ENCODE assay signal across 12 cellular contexts in the genomic region with DNA sequence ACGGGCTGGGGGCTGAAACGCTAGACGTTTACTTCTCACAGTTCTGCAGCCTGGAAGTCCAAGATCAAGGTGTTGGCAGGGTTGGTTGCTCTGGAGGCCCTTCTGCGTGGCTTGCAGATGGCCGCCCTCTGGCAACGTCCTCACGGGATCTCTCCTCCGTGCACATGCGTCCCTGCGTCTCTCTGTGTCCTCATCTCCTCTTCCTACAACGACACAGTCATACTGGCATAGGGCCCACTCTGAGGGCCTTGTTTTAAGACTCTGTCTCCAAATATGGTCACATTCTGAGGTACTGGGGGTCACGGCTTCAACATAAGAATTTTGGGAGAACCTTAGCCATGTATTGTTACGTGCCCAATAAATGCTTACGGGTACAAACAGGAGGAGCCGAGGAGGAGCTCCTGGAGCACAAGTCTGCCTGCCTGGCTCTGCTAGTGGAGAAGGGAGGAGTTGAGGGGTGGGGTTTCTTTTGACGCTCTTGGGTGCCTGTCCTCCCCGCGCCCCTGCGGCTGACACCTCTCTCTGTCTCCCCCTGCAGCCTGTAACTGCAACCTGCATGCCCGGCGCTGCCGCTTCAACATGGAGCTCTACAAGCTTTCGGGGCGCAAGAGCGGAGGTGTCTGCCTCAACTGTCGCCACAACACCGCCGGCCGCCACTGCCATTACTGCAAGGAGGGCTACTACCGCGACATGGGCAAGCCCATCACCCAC.
DNase-seq lines count a peak whose midpoint lies in the region; ATAC-seq and TF ChIP-seq lines count a peak whose summit lies in the region.
"Had no signal": no experiment of that assay in that cellular context is flagged by ENCODE, and none has a peak within 500 bp of the region (broad histone marks: within the 10 kb centered on the region; RNA-seq: fewer than 3 reads in every experiment).

No MANE protein-coding gene starts in this region.

- no peaks in the 10 kb centered on the region for H3K36me3 Mint-ChIP-seq in activated CD8-positive, alpha-beta T cell treated with anti-CD3 and anti-CD28 coated beads for 36 hours (ENCODE audit: low read depth)
- H3K36me3 Mint-ChIP-seq in activated CD8-positive, alpha-beta T cell treated with anti-CD3 and anti-CD28 coated beads, Interleukin-2, amount 10 ng/mL, durations not matched to agents 7 days and 5 days (ENCODE audit: low read depth), result no peaks in the 10 kb centered on the region
- H3K36me3 Mint-ChIP-seq in CD4-positive, alpha-beta T cell (ENCODE audit: low read depth), result no peaks in the 10 kb centered on the region
- H3K36me3 Mint-ChIP-seq: activated naive CD4-positive, alpha-beta T cell treated with anti-CD3 and anti-CD28 coated beads, Interleukin-2, amount 50 U/mL, for 72 hours had no signal

- H3K9ac ChIP-seq in iPS-15b (ENCODE audit: low read depth, low read length), result peak overlapping the region; percentile 39

- WGBS in urinary bladder, result 84% methylated on average over 31 of the region's 31 CpGs

- H3K4me3 Mint-ChIP-seq in activated CD8-positive, alpha-beta T cell treated with anti-CD3 and anti-CD28 coated beads for 36 hours, result no peak overlapping the region
- no peak overlapping the region for H3K4me3 Mint-ChIP-seq in activated CD8-positive, alpha-beta T cell treated with anti-CD3 and anti-CD28 coated beads, Interleukin-2, amount 10 ng/mL, durations not matched to agents 7 days and 5 days
- H3K4me3 Mint-ChIP-seq in CD4-positive, alpha-beta T cell, result no peak overlapping the region
- H3K4me3 Mint-ChIP-seq: activated CD4-positive, alpha-beta memory T cell treated with anti-CD3 and anti-CD28 coated beads, Interleukin-2, amount 10 ng/mL, durations not matched to agents 7 days and 5 days had no signal

- BruUV-seq in Panc1 (replicated peaks; lab: Mats Ljungman, UMichigan), result no TSS peak

- H3K27me3 ChIP-seq in Panc1 (ENCODE audit: control insufficient read depth, insufficient read depth, low read length) (no peaks in the 10 kb centered on the region), iPS-15b (ENCODE audit: control insufficient read depth, insufficient read depth, low read length) (no peaks in the 10 kb centered on the region)
- H3K27me3 ChIP-seq in CD4-positive, alpha-beta T cell (ENCODE audit: control insufficient read depth, insufficient read depth, low read length), result no peaks in the 10 kb centered on the region

- H3K27ac ChIP-seq in Panc1 (ENCODE audit: low read length), result no peak overlapping the region
- peak overlapping the region; percentile 80 for H3K27ac ChIP-seq in urinary bladder (ENCODE audit: low read depth)
- H3K27ac ChIP-seq in CD4-positive, alpha-beta T cell (ENCODE audit: low read depth, low read length), result no peak overlapping the region

- no peak for DNase-seq in activated CD8-positive, alpha-beta T cell treated with anti-CD3 and anti-CD28 coated beads for 36 hours
- no peak for DNase-seq in activated CD8-positive, alpha-beta T cell treated with anti-CD3 and anti-CD28 coated beads, Interleukin-2, amount 10 ng/mL, durations not matched to agents 7 days and 5 days
- DNase-seq in Panc1 (ENCODE audit: low read depth, low spot score) (no peak), OCI-M1 (lab: John Stamatoyannopoulos, UW) (no peak)
- no peak for DNase-seq in CD4-positive, alpha-beta T cell
- DNase-seq: activated CD4-positive, alpha-beta memory T cell treated with anti-CD3 and anti-CD28 coated beads, Interleukin-2, amount 10 ng/mL, durations not matched to agents 7 days and 5 days; cerebellar nuclear complex; NCI-H1930 had no signal

- no peak overlapping the region for H3K27ac Mint-ChIP-seq in activated CD8-positive, alpha-beta T cell treated with anti-CD3 and anti-CD28 coated beads for 36 hours
- no peak overlapping the region for H3K27ac Mint-ChIP-seq in activated CD8-positive, alpha-beta T cell treated with anti-CD3 and anti-CD28 coated beads, Interleukin-2, amount 10 ng/mL, durations not matched to agents 7 days and 5 days
- H3K27ac Mint-ChIP-seq in CD4-positive, alpha-beta T cell, result no peak overlapping the region
- H3K27ac Mint-ChIP-seq: activated CD4-positive, alpha-beta memory T cell treated with anti-CD3 and anti-CD28 coated beads, Interleukin-2, amount 10 ng/mL, durations not matched to agents 7 days and 5 days; activated naive CD4-positive, alpha-beta T cell treated with anti-CD3 and anti-CD28 coated beads, Interleukin-2, amount 50 U/mL, for 72 hours had no signal

- ATAC-seq in activated CD8-positive, alpha-beta T cell treated with anti-CD3 and anti-CD28 coated beads for 36 hours, result no peak
- no peak for ATAC-seq in activated CD8-positive, alpha-beta T cell treated with anti-CD3 and anti-CD28 coated beads, Interleukin-2, amount 10 ng/mL, durations not matched to agents 7 days and 5 days
- ATAC-seq in Panc1 (0 out of 2 replicates have a peak, but pooled peaks have one; percentile 38), HG03280 (IDR thresholded peaks at IDR 0.05; ENCODE audit: unreplicated experiment) (no peak)
- ATAC-seq in CD4-positive, alpha-beta T cell (ENCODE audit: poor library complexity), result no peak
- ATAC-seq: activated naive CD4-positive, alpha-beta T cell treated with anti-CD3 and anti-CD28 coated beads, Interleukin-2, amount 50 U/mL, for 72 hours had no signal

- H3K4me3 ChIP-seq in Panc1 (ENCODE audit: low read depth in 2 of 2, low read length in 2 of 2), result no peak overlapping the region
- peak overlapping the region; percentile 72 for H3K4me3 ChIP-seq in iPS-15b (ENCODE audit: low read depth, low read length)
- H3K4me3 ChIP-seq in urinary bladder (ENCODE audit: low read depth, low read length), result no peak overlapping the region

- CTCF ChIA-PET in activated CD8-positive, alpha-beta T cell treated with anti-CD3 and anti-CD28 coated beads for 36 hours (lab: Charles Lee), result interaction anchor here (1.6 kb wide), 1 partner anchor 9 kb away, joined by 3 read pairs; no protein-coding TSS in a partner anchor
- CTCF ChIA-PET in activated CD8-positive, alpha-beta T cell treated with anti-CD3 and anti-CD28 coated beads, Interleukin-2, amount 10 ng/mL, durations not matched to agents 7 days and 5 days (lab: Charles Lee), result no interaction called here
- CTCF ChIA-PET in Panc1 (lab: Charles Lee), result no interaction called here
- CTCF ChIA-PET in CD4-positive, alpha-beta T cell (lab: Charles Lee), result no interaction called here

- POLR2A ChIA-PET in activated CD8-positive, alpha-beta T cell treated with anti-CD3 and anti-CD28 coated beads for 36 hours (lab: Charles Lee), result no interaction called here
- POLR2A ChIA-PET in activated CD8-positive, alpha-beta T cell treated with anti-CD3 and anti-CD28 coated beads, Interleukin-2, amount 10 ng/mL, durations not matched to agents 7 days and 5 days (lab: Charles Lee), result no interaction called here
- POLR2A ChIA-PET in Panc1 (lab: Charles Lee), result no interaction called here
- POLR2A ChIA-PET in CD4-positive, alpha-beta T cell (lab: Charles Lee), result no interaction called here

- H3K9me3 Mint-ChIP-seq in activated CD8-positive, alpha-beta T cell treated with anti-CD3 and anti-CD28 coated beads for 36 hours, result no peaks in the 10 kb centered on the region
- no peaks in the 10 kb centered on the region for H3K9me3 Mint-ChIP-seq in activated CD8-positive, alpha-beta T cell treated with anti-CD3 and anti-CD28 coated beads, Interleukin-2, amount 10 ng/mL, durations not matched to agents 7 days and 5 days (ENCODE audit: insufficient read depth)
- no peaks in the 10 kb centered on the region for H3K9me3 Mint-ChIP-seq in CD4-positive, alpha-beta T cell
- H3K9me3 Mint-ChIP-seq: activated naive CD4-positive, alpha-beta T cell treated with anti-CD3 and anti-CD28 coated beads, Interleukin-2, amount 50 U/mL, for 72 hours had no signal

- H3K36me3 ChIP-seq in Panc1 (ENCODE audit: control insufficient read depth, insufficient read depth, low read length) (no peaks in the 10 kb centered on the region), iPS-15b (ENCODE audit: control insufficient read depth, insufficient read depth, low read length) (no peaks in the 10 kb centered on the region), urinary bladder (ENCODE audit: insufficient read depth) (no peaks in the 10 kb centered on the region)

- TF ChIP-seq CTCF in activated CD8-positive, alpha-beta T cell treated with anti-CD3 and anti-CD28 coated beads for 36 hours (IDR thresholded peaks at IDR 0.05), result peak; percentile 24
- peak; percentile 60; the same call in 1 of the 2 replicates for TF ChIP-seq CTCF in Panc1 (IDR thresholded peaks at IDR 0.05)
- TF ChIP-seq CTCF in CD4-positive, alpha-beta T cell (IDR thresholded peaks at IDR 0.05), result no peak

- in situ Hi-C loops in Panc1 (cut with HindIII; ENCODE audit: low pct_unique_long_range_greater_than_20kb, low sequenced_read_pairs), result no loop called here

- H3K4me1 ChIP-seq in Panc1 (ENCODE audit: control insufficient read depth, insufficient read depth, low read length) (no peaks in the 10 kb centered on the region), iPS-15b (ENCODE audit: control insufficient read depth, insufficient read depth, low read length) (peaks cover 8% of the 10 kb centered on the region), urinary bladder (ENCODE audit: insufficient read depth) (peaks cover 2% of the 10 kb centered on the region)

- no peaks in the 10 kb centered on the region for H3K9me3 ChIP-seq in Panc1 (ENCODE audit: control insufficient read depth, insufficient read depth, low read depth, low read length)
- no peaks in the 10 kb centered on the region for H3K9me3 ChIP-seq in iPS-15b (ENCODE audit: control insufficient read depth, insufficient read depth, low read length)
- H3K9me3 ChIP-seq in CD4-positive, alpha-beta T cell (ENCODE audit: control insufficient read depth, low read length), result no peaks in the 10 kb centered on the region

- H3K27me3 Mint-ChIP-seq in activated CD8-positive, alpha-beta T cell treated with anti-CD3 and anti-CD28 coated beads for 36 hours, result no peaks in the 10 kb centered on the region
- no peaks in the 10 kb centered on the region for H3K27me3 Mint-ChIP-seq in activated CD8-positive, alpha-beta T cell treated with anti-CD3 and anti-CD28 coated beads, Interleukin-2, amount 10 ng/mL, durations not matched to agents 7 days and 5 days (ENCODE audit: low read depth)
- no peaks in the 10 kb centered on the region for H3K27me3 Mint-ChIP-seq in CD4-positive, alpha-beta T cell
- H3K27me3 Mint-ChIP-seq: activated CD4-positive, alpha-beta memory T cell treated with anti-CD3 and anti-CD28 coated beads, Interleukin-2, amount 10 ng/mL, durations not matched to agents 7 days and 5 days had no signal

- H3K4me1 Mint-ChIP-seq in activated CD8-positive, alpha-beta T cell treated with anti-CD3 and anti-CD28 coated beads for 36 hours (ENCODE audit: low read depth), result no peaks in the 10 kb centered on the region
- no peaks in the 10 kb centered on the region for H3K4me1 Mint-ChIP-seq in activated CD8-positive, alpha-beta T cell treated with anti-CD3 and anti-CD28 coated beads, Interleukin-2, amount 10 ng/mL, durations not matched to agents 7 days and 5 days (ENCODE audit: low read depth)
- H3K4me1 Mint-ChIP-seq in CD4-positive, alpha-beta T cell (ENCODE audit: low read depth), result no peaks in the 10 kb centered on the region
- H3K4me1 Mint-ChIP-seq: activated CD4-positive, alpha-beta memory T cell treated with anti-CD3 and anti-CD28 coated beads, Interleukin-2, amount 10 ng/mL, durations not matched to agents 7 days and 5 days had no signal

- intact Hi-C loops in activated CD8-positive, alpha-beta T cell treated with anti-CD3 and anti-CD28 coated beads for 36 hours (cut with micrococcal nuclease), result no loop called here
- intact Hi-C loops in Panc1 (cut with micrococcal nuclease; ENCODE audit: unreplicated experiment), result no loop called here
- intact Hi-C loops in CD4-positive, alpha-beta T cell (cut with DNase I, micrococcal nuclease), result no loop called here
